ENCODE assay signal across 15 cellular contexts in genomic region chr12:120764766-120765165, GRCh38. TPM values are rescaled to one million over a fixed set of nuclear protein-coding genes. Genes with fewer than 3 reads are reported as not detected.
DNase-seq lines count a peak whose midpoint lies in the region; ATAC-seq and TF ChIP-seq lines count a peak whose summit lies in the region.
"Had no signal": no experiment of that assay in that cellular context is flagged by ENCODE, and none has a peak within 500 bp of the region (broad histone marks: within the 10 kb centered on the region; RNA-seq: fewer than 3 reads in every experiment).

No MANE protein-coding gene starts in this region.

- TF ChIP-seq CTCF in spleen (IDR thresholded peaks at IDR 0.05 in 8 of 11, conservative IDR thresholded peaks at IDR 0.05 in 3 of 11) (no peak), ovary (IDR thresholded peaks at IDR 0.05) (no peak)

- no peak for TF ChIP-seq POLR2A in spleen (IDR thresholded peaks at IDR 0.05)
- TF ChIP-seq POLR2A in ovary (IDR thresholded peaks at IDR 0.05), result no peak

- intact Hi-C loops in spleen (cut with DNase I; ENCODE audit: low total_unique reads), result no loop called here
- intact Hi-C loops in ovary (cut with DNase I), result no loop called here

- peak; percentile 30 for DNase-seq in activated CD8-positive, alpha-beta memory T cell treated with anti-CD3 and anti-CD28 coated beads, Interleukin-2, amount 50 U/mL, for 48 hours
- DNase-seq in activated CD8-positive, alpha-beta memory T cell treated with anti-CD3 and anti-CD28 coated beads for 24 hours, result no peak
- DNase-seq in cerebellum (ENCODE audit: low spot score) (peak; percentile 49), islet precursor cell (peak; percentile 50), spleen (no peak), NCI-H187 (lab: John Stamatoyannopoulos, UW) (no peak), ovary (no peak)
- DNase-seq: Caco-2; CD8-positive, alpha-beta memory T cell; DND-41; GF-D8; GM23248 had no signal

- H3K9me3 ChIP-seq in spleen, result no peaks in the 10 kb centered on the region
- H3K9me3 ChIP-seq in ovary, result no peaks in the 10 kb centered on the region
- H3K9me3 ChIP-seq: Caco-2 had no signal

- WGBS in spleen, 5 donors, result 73 to 81% (median 80%) methylated on average over 9 of the region's 9 CpGs
- WGBS in ovary, 3 donors, result 72 to 84% (median 74%) methylated on average over 9 of the region's 9 CpGs

- H3K36me3 ChIP-seq in spleen, result peaks cover 0 to 100% (median 78%) of the 10 kb centered on the region in 6 donors
- no peaks in the 10 kb centered on the region for H3K36me3 ChIP-seq in ovary

- peak overlapping the region in 7 of 8 donors; percentile 29 to 69 (median 56) for H3K27ac ChIP-seq in spleen
- H3K27ac ChIP-seq in ovary, result no peak overlapping the region
- H3K27ac ChIP-seq: 22Rv1, GM23248 had no signal

- no peak for TF ChIP-seq EP300 in ovary (IDR thresholded peaks at IDR 0.05)

- no peak for ATAC-seq in GM18858 (IDR thresholded peaks at IDR 0.05; ENCODE audit: unreplicated experiment)
- ATAC-seq: HCT116 had no signal

- H3K4me3 ChIP-seq in spleen (no peak overlapping the region), ovary (no peak overlapping the region)
- H3K4me3 ChIP-seq: GM23248 had no signal

- H3K27me3 ChIP-seq in spleen (replicated peaks in 1 of 7) (no peaks in the 10 kb centered on the region), ovary (no peaks in the 10 kb centered on the region)

- H3K4me1 ChIP-seq in spleen, result peaks cover 0 to 38% (median 14%) of the 10 kb centered on the region in 6 donors
- peaks cover 2% of the 10 kb centered on the region for H3K4me1 ChIP-seq in ovary (ENCODE audit: insufficient read depth)

RNA-seq across cellular contexts. Expression of gene ACADS, which starts 39.1 kb away (rescaled TPM):
- total RNA-seq in cerebellum (3.3 TPM), spleen (10 to 100 TPM; 21.4 to 55.1 (median 35.1) TPM), ovary (10 to 100 TPM in 6 of 7 donors, 1 to 10 TPM in 1; 8.0 to 17.5 (median 13.9) TPM)
- polyA plus RNA-seq in spleen (10 to 100 TPM; 21.2 to 66.4 (median 40.1) TPM), ovary (10 to 100 TPM in 1 of 2 donors, 1 to 10 TPM in 1; 1.0 to 15.0 TPM)

RNA-seq across cellular contexts. Expression of gene UNC119B, which starts 54.5 kb away (rescaled TPM):
- 20.8 TPM for total RNA-seq in cerebellum
- total RNA-seq in spleen, result 10 to 100 TPM; 13.0 to 32.2 (median 29.8) TPM
- polyA plus RNA-seq in spleen, result 10 to 100 TPM in 1 of 3 donors, 1 to 10 TPM in 2; 5.5 to 17.3 (median 8.1) TPM
- 10 to 100 TPM; 18.4 to 54.4 (median 46.2) TPM for total RNA-seq in ovary
- polyA plus RNA-seq in ovary, result 10 to 100 TPM; 25.4 to 44.3 TPM

Comparison
In these comparisons a context has a peak if more than half of its experiments do, and no peak if none do; other contexts are left out.
1. DNase-seq: peak in activated CD8-positive, alpha-beta memory T cell treated with anti-CD3 and anti-CD28 coated beads, Interleukin-2, amount 50 U/mL, for 48 hours (single experiment), cerebellum (single experiment) and islet precursor cell (single experiment); none in activated CD8-positive, alpha-beta memory T cell treated with anti-CD3 and anti-CD28 coated beads for 24 hours (single experiment), spleen (single experiment), NCI-H187 (0 of 2) and ovary (0 of 5).
2. H3K27ac ChIP-seq: peak in spleen (7 of 8); none in ovary (0 of 2).